In genomic region chr3:127680146-127680661, GRCh38 we compare ENCODE assay signal across 18 cellular contexts. TPM values are rescaled to one million over a fixed set of nuclear protein-coding genes. Genes with fewer than 3 reads are reported as not detected.
A peak's percentile ranks its signal among the peaks of the same experiment; 100 is the strongest.
DNase-seq lines count a peak whose midpoint lies in the region; ATAC-seq and TF ChIP-seq lines count a peak whose summit lies in the region.
"Had no signal": no experiment of that assay in that cellular context is flagged by ENCODE, and none has a peak within 500 bp of the region (broad histone marks: within the 10 kb centered on the region; RNA-seq: fewer than 3 reads in every experiment).

No MANE protein-coding gene starts in this region.

- TF ChIP-seq POLR2A in adrenal gland (IDR thresholded peaks at IDR 0.05): no peak

- H3K27ac ChIP-seq in adrenal gland (no peak overlapping the region), tibial artery (no peak overlapping the region)
- H3K27ac ChIP-seq: esophagus muscularis mucosa, SK-N-MC had no signal

- H3K4me1 ChIP-seq in adrenal gland (replicated peaks in 1 of 2) (no peaks in the 10 kb centered on the region), mucosa of descending colon (ENCODE audit: low read depth) (peaks cover 6% of the 10 kb centered on the region), tibial artery (peaks cover 0 to 16% (median 8%) of the 10 kb centered on the region in 4 donors)

- DNase-seq in cardiac septum (ENCODE audit: low spot score): peak; percentile 64
- no peak for DNase-seq in left cardiac atrium
- peak in 5 of 7 donors; percentile 5 to 48 (median 17) for DNase-seq in adrenal gland
- peak in 2 of 3 donors; percentile 20 to 43 for DNase-seq in mucosa of descending colon
- peak; percentile 17 to 65 for DNase-seq in tibial artery
- no peak for DNase-seq in foreskin fibroblast
- no peak for DNase-seq in NCI-H748 (lab: John Stamatoyannopoulos, UW; ENCODE audit: unreplicated experiment)
- DNase-seq: activated CD4-positive, alpha-beta T cell treated with anti-CD3 and anti-CD28 coated beads, Interleukin-2, amount 50 U/mL, for 1 hour; activated T-cell treated with anti-CD3 and anti-CD28 coated beads, Interleukin-2, amount 50 U/mL, for 72 hours; CD4-positive, alpha-beta memory T cell; DMS53; NCI-H1417; NCI-H748 treated with DMSO at 0.1 percent for 48 hours; stimulated activated CD4-positive, alpha-beta T cell treated with anti-CD3 and anti-CD28 coated beads, Interleukin-15, amount 100 ng/mL, for 24 hours; stimulated activated naive CD4-positive, alpha-beta T cell had no signal

- WGBS in adrenal gland, 4 donors: 94 to 99% (median 96%) methylated on average over 10 to 21 of the region's 21 CpGs

- TF ChIP-seq CTCF in adrenal gland (IDR thresholded peaks at IDR 0.05): no peak
- no peak for TF ChIP-seq CTCF in mucosa of descending colon (IDR thresholded peaks at IDR 0.05)
- no peak for TF ChIP-seq CTCF in tibial artery (IDR thresholded peaks at IDR 0.05)
- no peak for TF ChIP-seq CTCF in foreskin fibroblast (IDR thresholded peaks at IDR 0.05; ENCODE audit: low read depth, low read length)

- H3K4me3 ChIP-seq in adrenal gland (no peak overlapping the region), mucosa of descending colon (no peak overlapping the region), tibial artery (no peak overlapping the region), foreskin fibroblast (ENCODE audit: low read depth in 1 of 2, low read length in 2 of 2) (no peak overlapping the region)
- H3K4me3 ChIP-seq: esophagus muscularis mucosa, SK-N-MC had no signal

- ATAC-seq in left cardiac atrium (no peak), mucosa of descending colon (no peak), HG03097 (IDR thresholded peaks at IDR 0.05; ENCODE audit: low FRiP score, unreplicated experiment) (no peak)
- ATAC-seq: activated T-cell treated with anti-CD3 and anti-CD28 coated beads, Interleukin-2, amount 50 U/mL, for 72 hours had no signal

- H3K27me3 ChIP-seq in adrenal gland (no peaks in the 10 kb centered on the region), tibial artery (no peaks in the 10 kb centered on the region)
- H3K27me3 ChIP-seq: esophagus muscularis mucosa had no signal

- H3K9me3 ChIP-seq in adrenal gland (replicated peaks in 1 of 3): no peaks in the 10 kb centered on the region
- H3K9me3 ChIP-seq in mucosa of descending colon: no peaks in the 10 kb centered on the region
- H3K9me3 ChIP-seq in tibial artery: no peaks in the 10 kb centered on the region
- H3K9me3 ChIP-seq: esophagus muscularis mucosa had no signal

- intact Hi-C loops in cardiac septum (cut with DNase I) (no loop called here), left cardiac atrium (cut with DNase I) (no loop called here), adrenal gland (cut with DNase I) (loop anchor here in 1 of 2 donors (10.0 kb wide), 1 partner anchor 135 kb away; no protein-coding TSS in a partner anchor), mucosa of descending colon (cut with DNase I, micrococcal nuclease) (no loop called here), tibial artery (cut with DNase I; ENCODE audit: low total_unique reads) (no loop called here)

- H3K36me3 ChIP-seq in adrenal gland (replicated peaks in 1 of 2): peaks cover 0 to 27% of the 10 kb centered on the region in 2 donors
- H3K36me3 ChIP-seq in mucosa of descending colon (ENCODE audit: low read depth): no peaks in the 10 kb centered on the region
- peaks cover 36 to 59% (median 45%) of the 10 kb centered on the region in 3 donors for H3K36me3 ChIP-seq in tibial artery

RNA-seq across cellular contexts. Expression of gene ABTB1, which starts 7.5 kb away (rescaled TPM):
- total RNA-seq in cardiac septum (25.5 TPM), left cardiac atrium (10 to 100 TPM; 21.8 to 34.2 TPM), adrenal gland (10 to 100 TPM; 13.0 to 68.0 (median 32.2) TPM), mucosa of descending colon (10 to 100 TPM; 19.9 to 48.7 (median 33.7) TPM)
- 10 to 100 TPM in 2 of 3 donors, 1 to 10 TPM in 1; 2.8 to 96.0 (median 62.1) TPM for polyA plus RNA-seq in adrenal gland

RNA-seq across cellular contexts. Expression of gene PODXL2, which starts 51.2 kb away (rescaled TPM):
- 2.2 TPM for total RNA-seq in cardiac septum
- 1 to 10 TPM; 1.6 to 3.0 TPM for total RNA-seq in left cardiac atrium
- total RNA-seq in adrenal gland: 10 to 100 TPM; 22.0 to 52.4 (median 25.8) TPM
- polyA plus RNA-seq in adrenal gland: 10 to 100 TPM; 17.0 to 28.7 (median 22.5) TPM
- 10 to 100 TPM in 2 of 3 donors, 1 to 10 TPM in 1; 5.4 to 18.5 (median 16.2) TPM for total RNA-seq in mucosa of descending colon

Comparison
In these comparisons a context has a peak if more than half of its experiments do, and no peak if none do; other contexts are left out.
1. DNase-seq: peak in cardiac septum (single experiment), adrenal gland (5 of 7), mucosa of descending colon (2 of 3) and tibial artery (2 of 2); none in left cardiac atrium (single experiment), foreskin fibroblast (0 of 2) and NCI-H748 (single experiment).